Comparison of ENCODE assay signal across 9 cellular contexts in the genomic region with DNA sequence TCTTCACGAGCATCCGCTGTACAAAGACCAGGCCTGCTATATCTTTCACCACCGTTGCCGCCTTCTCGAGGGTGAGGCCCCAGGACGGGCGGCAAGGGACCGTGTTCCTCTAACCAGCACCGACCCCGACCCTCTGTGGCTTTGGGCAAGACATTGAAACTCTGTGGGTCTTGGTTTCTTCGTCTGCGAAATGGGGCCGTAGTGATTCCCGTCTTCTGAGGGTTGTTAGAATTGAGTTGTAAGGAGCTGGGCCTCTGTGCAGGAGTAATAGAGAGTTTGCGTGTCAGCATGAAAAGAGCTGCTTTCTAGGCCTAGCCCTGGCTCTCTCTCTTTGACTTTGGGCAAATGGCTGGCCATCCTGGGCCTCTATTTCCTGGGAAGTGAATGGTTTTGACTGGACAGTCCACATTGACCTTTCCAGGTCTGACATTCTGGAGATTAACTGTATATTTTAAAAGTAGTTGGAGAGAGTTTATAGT. TPM values are rescaled to one million over a fixed set of nuclear protein-coding genes. Genes with fewer than 3 reads are reported as not detected.
DNase-seq lines count a peak whose midpoint lies in the region; ATAC-seq and TF ChIP-seq lines count a peak whose summit lies in the region.
"Had no signal": no experiment of that assay in that cellular context is flagged by ENCODE, and none has a peak within 500 bp of the region (broad histone marks: within the 10 kb centered on the region; RNA-seq: fewer than 3 reads in every experiment).

No MANE protein-coding gene starts in this region.

- H3K36me3 Mint-ChIP-seq in CD4-positive, CD25-positive, alpha-beta regulatory T cell, result peaks cover 19% of the 10 kb centered on the region

- no peaks in the 10 kb centered on the region for H3K27me3 ChIP-seq in CD4-positive, CD25-positive, alpha-beta regulatory T cell (ENCODE audit: control insufficient read depth, insufficient read depth, low read length)
- H3K27me3 ChIP-seq in HAP-1 (ENCODE audit: low read depth) (no peaks in the 10 kb centered on the region), SU-DHL-6 (ENCODE audit: low read length) (no peaks in the 10 kb centered on the region)

- no peaks in the 10 kb centered on the region for H4K20me1 ChIP-seq in SU-DHL-6 (ENCODE audit: low read depth, low read length)

- H3K79me2 ChIP-seq in SU-DHL-6 (ENCODE audit: insufficient read depth, low read length), result peaks cover 51% of the 10 kb centered on the region

- H3K4me1 Mint-ChIP-seq in CD4-positive, CD25-positive, alpha-beta regulatory T cell, result peaks cover 27 to 56% (median 31%) of the 10 kb centered on the region in 4 donors

- no peaks in the 10 kb centered on the region for H3F3A ChIP-seq in SU-DHL-6 (ENCODE audit: insufficient read depth)

- H3K9me3 ChIP-seq in CD4-positive, CD25-positive, alpha-beta regulatory T cell (ENCODE audit: control insufficient read depth in 2 of 2, low read length in 2 of 2), result no peaks in the 10 kb centered on the region
- H3K9me3 ChIP-seq in HAP-1 (no peaks in the 10 kb centered on the region), SU-DHL-6 (ENCODE audit: insufficient read depth, low read length) (no peaks in the 10 kb centered on the region)

- DNase-seq in CD4-positive, CD25-positive, alpha-beta regulatory T cell, result no peak
- no peak for DNase-seq in HAP-1 (ENCODE audit: low spot score in 2 of 2)
- peak; percentile 21 for DNase-seq in foreskin melanocyte
- no peak for DNase-seq in skeletal muscle cell (ENCODE audit: low read depth)
- no peak for DNase-seq in NCI-H82 treated with DMSO at 0.1 percent for 48 hours (lab: John Stamatoyannopoulos, UW; ENCODE audit: unreplicated experiment)
- DNase-seq in activated effector memory CD4-positive, alpha-beta T cell treated with Interleukin-2 at 50 U/mL for 16 hours, result no peak
- DNase-seq in NCI-H446 treated with DMSO at 0.1 percent for 48 hours (lab: John Stamatoyannopoulos, UW), result no peak

- peak overlapping the region; percentile 88 for H3K4me2 ChIP-seq in SU-DHL-6 (ENCODE audit: low read depth, low read length, poor library complexity, severe bottlenecking)

- peak overlapping the region; percentile 87 for H3K4me3 ChIP-seq in CD4-positive, CD25-positive, alpha-beta regulatory T cell (ENCODE audit: low read depth, low read length)
- H3K4me3 ChIP-seq in HAP-1 (peak overlapping the region; percentile 99), SU-DHL-6 (ENCODE audit: insufficient read depth, low read length, poor library complexity, severe bottlenecking) (peak overlapping the region; percentile 72), skeletal muscle cell (ENCODE audit: low read depth, low read length) (peak overlapping the region; percentile 95)

- H3K36me3 ChIP-seq in CD4-positive, CD25-positive, alpha-beta regulatory T cell (ENCODE audit: control insufficient read depth, insufficient read depth, low read length), result peaks cover 20% of the 10 kb centered on the region
- H3K36me3 ChIP-seq in HAP-1 (replicated peaks) (peaks cover 24% of the 10 kb centered on the region), SU-DHL-6 (ENCODE audit: low read length) (no peaks in the 10 kb centered on the region; the same call in 1 of the 2 replicates)

- no peak for ATAC-seq in CD4-positive, CD25-positive, alpha-beta regulatory T cell (ENCODE audit: low read depth in 2 of 2)

- peaks cover 21% of the 10 kb centered on the region for H3K4me1 ChIP-seq in CD4-positive, CD25-positive, alpha-beta regulatory T cell (ENCODE audit: control insufficient read depth, insufficient read depth, low read length, poor library complexity, severe bottlenecking)
- peaks cover 20% of the 10 kb centered on the region for H3K4me1 ChIP-seq in HAP-1

- peak overlapping the region; percentile 87 for H2AFZ ChIP-seq in SU-DHL-6 (ENCODE audit: low read depth, low read length, severe bottlenecking)

- H3K9ac ChIP-seq in SU-DHL-6 (ENCODE audit: low read length), result peak overlapping the region; percentile 95

- TF ChIP-seq CTCF in SU-DHL-6 (IDR thresholded peaks at IDR 0.05; ENCODE audit: insufficient read depth, low read length, poor library complexity, severe bottlenecking), result no peak

- in situ Hi-C loops in HAP-1 (cut with MboI; ENCODE audit: low sequenced_read_pairs), result no loop called here

- no peaks in the 10 kb centered on the region for H3K9me3 Mint-ChIP-seq in CD4-positive, CD25-positive, alpha-beta regulatory T cell

- H3K27ac ChIP-seq in CD4-positive, CD25-positive, alpha-beta regulatory T cell (ENCODE audit: insufficient read depth, low read length, poor library complexity, severe bottlenecking), result peak overlapping the region; percentile 55
- peak overlapping the region; percentile 44 for H3K27ac ChIP-seq in SU-DHL-6 (ENCODE audit: low read depth, low read length)

- peak overlapping the region; percentile 92 to 97 (median 94) for H3K4me3 Mint-ChIP-seq in CD4-positive, CD25-positive, alpha-beta regulatory T cell

- no peaks in the 10 kb centered on the region for H3K9me2 ChIP-seq in SU-DHL-6 (replicated peaks; ENCODE audit: insufficient read depth, low read length)

- no peaks in the 10 kb centered on the region for H3K27me3 Mint-ChIP-seq in CD4-positive, CD25-positive, alpha-beta regulatory T cell

- peak overlapping the region; percentile 94 to 95 (median 95) for H3K27ac Mint-ChIP-seq in CD4-positive, CD25-positive, alpha-beta regulatory T cell

RNA-seq across cellular contexts. Expression of gene MRPL37, which starts 0.6 kb away (rescaled TPM):
- total RNA-seq in CD4-positive, CD25-positive, alpha-beta regulatory T cell, result 34.5 TPM
- polyA plus RNA-seq in CD4-positive, CD25-positive, alpha-beta regulatory T cell, result 10 to 100 TPM; 62.0 to 66.7 (median 65.3) TPM

RNA-seq across cellular contexts. Expression of gene CYB5RL, which starts 0.7 kb away (rescaled TPM):
- 3.7 TPM for total RNA-seq in CD4-positive, CD25-positive, alpha-beta regulatory T cell
- 1 to 10 TPM; 1.1 to 4.8 (median 3.1) TPM for polyA plus RNA-seq in CD4-positive, CD25-positive, alpha-beta regulatory T cell

RNA-seq across cellular contexts. Expression of gene CDCP2, which starts 47.8 kb away (rescaled TPM):
- total RNA-seq in CD4-positive, CD25-positive, alpha-beta regulatory T cell, result 0.15 TPM
- polyA plus RNA-seq in CD4-positive, CD25-positive, alpha-beta regulatory T cell, result not detected
- total RNA-seq: RPMI7951 had no signal
